ENCODE assay signal across 8 cellular contexts in genomic region chr12:6452245-6452731, GRCh38. TPM values are rescaled to one million over a fixed set of nuclear protein-coding genes. Genes with fewer than 3 reads are reported as not detected.
DNase-seq lines count a peak whose midpoint lies in the region; ATAC-seq lines count a peak whose summit lies in the region.

No MANE protein-coding gene starts in this region.

- CTCF ChIA-PET in activated naive CD4-positive, alpha-beta T cell treated with anti-CD3 and anti-CD28 coated beads for 36 hours (lab: Charles Lee), result interaction anchor here (1.0 to 4.2 kb wide), 4 partner anchors 8 to 27 kb away, joined by 3 to 31 read pairs (median 26); partner anchors contain the start of gene CD27

- H3K27ac Mint-ChIP-seq in activated naive CD4-positive, alpha-beta T cell treated with anti-CD3 and anti-CD28 coated beads for 36 hours, result peak overlapping the region; percentile 98
- H3K27ac Mint-ChIP-seq in T-helper 17 cell, result peak overlapping the region; percentile 100
- peak overlapping the region; percentile 95 to 100 (median 100) for H3K27ac Mint-ChIP-seq in naive thymus-derived CD8-positive, alpha-beta T cell

- peaks cover 2 to 17% of the 10 kb centered on the region in 2 donors for H3K4me1 ChIP-seq in esophagus (ENCODE audit: control insufficient read depth in 2 of 2, insufficient read depth in 2 of 2, low read length in 1 of 2)

- H3K4me3 Mint-ChIP-seq in activated naive CD4-positive, alpha-beta T cell treated with anti-CD3 and anti-CD28 coated beads for 36 hours, result peak overlapping the region; percentile 98
- peak overlapping the region; percentile 99 for H3K4me3 Mint-ChIP-seq in T-helper 17 cell
- H3K4me3 Mint-ChIP-seq in naive thymus-derived CD8-positive, alpha-beta T cell, result peak overlapping the region; percentile 95 to 100 (median 98)

- peaks cover 82% of the 10 kb centered on the region for H3K36me3 Mint-ChIP-seq in activated naive CD4-positive, alpha-beta T cell treated with anti-CD3 and anti-CD28 coated beads for 36 hours (ENCODE audit: low read depth)
- H3K36me3 Mint-ChIP-seq in T-helper 17 cell (ENCODE audit: low read depth), result peaks cover 14% of the 10 kb centered on the region
- peaks cover 6 to 83% (median 36%) of the 10 kb centered on the region in 3 donors for H3K36me3 Mint-ChIP-seq in naive thymus-derived CD8-positive, alpha-beta T cell

- ATAC-seq in T-helper 17 cell, result peak; percentile 2
- no peak for ATAC-seq in naive thymus-derived CD8-positive, alpha-beta T cell
- no peak for ATAC-seq in GM18868 (IDR thresholded peaks at IDR 0.05; ENCODE audit: unreplicated experiment)

- no peak for DNase-seq in activated naive CD4-positive, alpha-beta T cell treated with anti-CD3 and anti-CD28 coated beads for 36 hours
- DNase-seq in activated naive CD4-positive, alpha-beta T cell (lab: John Stamatoyannopoulos, UW), result no peak
- DNase-seq in T-helper 17 cell, result no peak
- DNase-seq in naive thymus-derived CD8-positive, alpha-beta T cell, result peak in 1 of 10 donors; percentile 21
- no peak for DNase-seq in COR-L47 (lab: John Stamatoyannopoulos, UW)
- no peak for DNase-seq in NCI-H774 (lab: John Stamatoyannopoulos, UW)

- peak overlapping the region; percentile 97 to 98 for H3K27ac ChIP-seq in esophagus (ENCODE audit: low read depth in 2 of 2, low read length in 1 of 2)

- POLR2A ChIA-PET in naive thymus-derived CD8-positive, alpha-beta T cell (lab: Charles Lee), result interaction anchor here (0.8 to 25.3 kb wide), 13 partner anchors 2 to 120 kb away, joined by 3 to 1074 read pairs (median 10); partner anchors contain the start of genes CD27, GAPDH, MRPL51 and TAPBPL

- H3K27me3 Mint-ChIP-seq in activated naive CD4-positive, alpha-beta T cell treated with anti-CD3 and anti-CD28 coated beads for 36 hours (ENCODE audit: low read depth), result no peaks in the 10 kb centered on the region
- no peaks in the 10 kb centered on the region for H3K27me3 Mint-ChIP-seq in T-helper 17 cell
- H3K27me3 Mint-ChIP-seq in naive thymus-derived CD8-positive, alpha-beta T cell, result no peaks in the 10 kb centered on the region

- peaks cover 0 to 10% of the 10 kb centered on the region in 2 donors for H3K36me3 ChIP-seq in esophagus (ENCODE audit: control insufficient read depth in 2 of 2, insufficient read depth in 2 of 2, low read length in 1 of 2)

- WGBS in esophagus, 2 donors, result 1 to 4% methylated on average over 7 of the region's 7 CpGs

- H3K9me3 ChIP-seq in T-helper 17 cell (ENCODE audit: control insufficient read depth, low read length, poor library complexity, severe bottlenecking), result no peaks in the 10 kb centered on the region
- no peaks in the 10 kb centered on the region for H3K9me3 ChIP-seq in esophagus (ENCODE audit: control insufficient read depth in 2 of 2, insufficient read depth in 1 of 2, low read depth in 1 of 2, low read length in 1 of 2)

- intact Hi-C loops in activated naive CD4-positive, alpha-beta T cell treated with anti-CD3 and anti-CD28 coated beads for 36 hours (cut with micrococcal nuclease), result loop anchor here (1.0 kb wide), 4 partner anchors 8 to 80 kb away; partner anchors contain the start of gene CD27

- H3K9me3 Mint-ChIP-seq in activated naive CD4-positive, alpha-beta T cell treated with anti-CD3 and anti-CD28 coated beads for 36 hours, result no peaks in the 10 kb centered on the region
- no peaks in the 10 kb centered on the region for H3K9me3 Mint-ChIP-seq in naive thymus-derived CD8-positive, alpha-beta T cell

- peaks cover 65% of the 10 kb centered on the region for H3K4me1 Mint-ChIP-seq in activated naive CD4-positive, alpha-beta T cell treated with anti-CD3 and anti-CD28 coated beads for 36 hours (ENCODE audit: low read depth)
- H3K4me1 Mint-ChIP-seq in T-helper 17 cell, result peaks cover 51% of the 10 kb centered on the region
- peaks cover 46 to 81% (median 75%) of the 10 kb centered on the region in 4 donors for H3K4me1 Mint-ChIP-seq in naive thymus-derived CD8-positive, alpha-beta T cell

- no peaks in the 10 kb centered on the region for H3K27me3 ChIP-seq in esophagus (ENCODE audit: control insufficient read depth in 1 of 2, insufficient read depth in 2 of 2, low read length in 2 of 2)

- H3K4me3 ChIP-seq in esophagus (ENCODE audit: low read depth in 1 of 2, low read length in 2 of 2), result peak overlapping the region; percentile 65 to 82

RNA-seq across cellular contexts. Expression of gene TAPBPL, which starts 0.4 kb away (rescaled TPM):
- 10 to 100 TPM; 27.9 to 28.0 TPM for total RNA-seq in activated naive CD4-positive, alpha-beta T cell treated with anti-CD3 and anti-CD28 coated beads for 36 hours
- total RNA-seq in T-helper 17 cell, result 10 to 100 TPM; 19.6 to 23.1 TPM
- polyA plus RNA-seq in esophagus, result 10 to 100 TPM in 1 of 2 donors, 1 to 10 TPM in 1; 8.9 to 11.9 TPM
- 10 to 100 TPM; 42.5 to 45.4 TPM for total RNA-seq in naive thymus-derived CD8-positive, alpha-beta T cell
- 100 to 1,000 TPM in 2 of 3 donors, 10 to 100 TPM in 1; 46.0 to 126 (median 106) TPM for polyA plus RNA-seq in naive thymus-derived CD8-positive, alpha-beta T cell

RNA-seq across cellular contexts. Expression of gene CD27, which starts 7.5 kb away (rescaled TPM):
- 10 to 100 TPM; 48.1 to 56.7 TPM for total RNA-seq in activated naive CD4-positive, alpha-beta T cell treated with anti-CD3 and anti-CD28 coated beads for 36 hours
- total RNA-seq in T-helper 17 cell, result 10 to 100 TPM; 66.7 to 76.1 TPM
- under 1 TPM; 0.84 to 0.98 TPM for polyA plus RNA-seq in esophagus
- total RNA-seq in naive thymus-derived CD8-positive, alpha-beta T cell, result 100 to 1,000 TPM; 149 to 150 TPM
- 100 to 1,000 TPM; 391 to 632 (median 577) TPM for polyA plus RNA-seq in naive thymus-derived CD8-positive, alpha-beta T cell

RNA-seq across cellular contexts. Expression of gene VAMP1, which starts 18.2 kb away (rescaled TPM):
- 10 to 100 TPM; 31.9 to 33.5 TPM for total RNA-seq in activated naive CD4-positive, alpha-beta T cell treated with anti-CD3 and anti-CD28 coated beads for 36 hours
- total RNA-seq in T-helper 17 cell, result 10 to 100 TPM; 33.1 to 38.5 TPM
- polyA plus RNA-seq in esophagus, result 1 to 10 TPM; 4.3 to 6.6 TPM
- total RNA-seq in naive thymus-derived CD8-positive, alpha-beta T cell, result 10 to 100 TPM; 91.4 to 92.6 TPM
- polyA plus RNA-seq in naive thymus-derived CD8-positive, alpha-beta T cell, result 10 to 100 TPM in 2 of 3 donors, 1 to 10 TPM in 1; 9.7 to 13.6 (median 10.9) TPM

RNA-seq across cellular contexts. Expression of gene MRPL51, which starts 40.8 kb away (rescaled TPM):
- total RNA-seq in activated naive CD4-positive, alpha-beta T cell treated with anti-CD3 and anti-CD28 coated beads for 36 hours, result 100 to 1,000 TPM; 273 to 278 TPM
- total RNA-seq in T-helper 17 cell, result 10 to 100 TPM; 36.6 to 42.2 TPM
- polyA plus RNA-seq in esophagus, result 100 to 1,000 TPM in 1 of 2 donors, 10 to 100 TPM in 1; 60.7 to 124 TPM
- 10 to 100 TPM; 71.6 to 77.3 TPM for total RNA-seq in naive thymus-derived CD8-positive, alpha-beta T cell
- polyA plus RNA-seq in naive thymus-derived CD8-positive, alpha-beta T cell, result 100 to 1,000 TPM; 220 to 230 (median 224) TPM

RNA-seq across cellular contexts. Expression of gene NCAPD2, which starts 41.6 kb away (rescaled TPM):
- total RNA-seq in activated naive CD4-positive, alpha-beta T cell treated with anti-CD3 and anti-CD28 coated beads for 36 hours, result 100 to 1,000 TPM; 252 to 261 TPM
- total RNA-seq in T-helper 17 cell, result 10 to 100 TPM; 16.9 to 24.3 TPM
- 10 to 100 TPM; 10.2 to 13.7 TPM for polyA plus RNA-seq in esophagus
- total RNA-seq in naive thymus-derived CD8-positive, alpha-beta T cell, result 10 to 100 TPM; 40.4 to 46.3 TPM
- 10 to 100 TPM; 24.7 to 45.3 (median 28.1) TPM for polyA plus RNA-seq in naive thymus-derived CD8-positive, alpha-beta T cell
